In genomic region chr15:87477759-87478687, GRCh38 we compare ENCODE assay signal across 9 cellular contexts.
A peak's percentile ranks its signal among the peaks of the same experiment; 100 is the strongest.
DNase-seq lines count a peak whose midpoint lies in the region; ATAC-seq lines count a peak whose summit lies in the region.
"Had no signal": no experiment of that assay in that cellular context is flagged by ENCODE, and none has a peak within 500 bp of the region (broad histone marks: within the 10 kb centered on the region; RNA-seq: fewer than 3 reads in every experiment).

No MANE protein-coding gene starts in this region.

- peak; percentile 63 for ATAC-seq in esophagus mucosa
- no peak for ATAC-seq in activated naive CD8-positive, alpha-beta T cell treated with anti-CD3 and anti-CD28 coated beads, Interleukin-2, amount 50 U/mL, for 24 hours
- ATAC-seq in stimulated activated effector memory CD8-positive, alpha-beta T cell treated with anti-CD3 and anti-CD28 coated beads, Interleukin-12 subunit alpha, Interleukin-12 subunit beta, amount 100 ng/mL, for 72 hours = no peak
- ATAC-seq in GM21381 (IDR thresholded peaks at IDR 0.05; ENCODE audit: unreplicated experiment) = no peak

- H3K4me1 ChIP-seq in neuronal stem cell (ENCODE audit: control insufficient read depth in 2 of 2, insufficient read depth in 1 of 2, low read depth in 1 of 2, low read length in 2 of 2) = peaks cover 4 to 7% of the 10 kb centered on the region in 2 donors

- H4K91ac ChIP-seq in neuronal stem cell (ENCODE audit: low read depth, low read length, poor library complexity) = no peak overlapping the region

- no peak overlapping the region for H3K4me2 ChIP-seq in neuronal stem cell (ENCODE audit: insufficient read depth, low read length, poor library complexity, severe bottlenecking)

- H3K4me3 ChIP-seq in neuronal stem cell (ENCODE audit: low read length in 2 of 2) = no peak overlapping the region

- DNase-seq in ELR (ENCODE audit: low read depth) (peak; percentile 84), NCI-H748 (lab: John Stamatoyannopoulos, UW; ENCODE audit: unreplicated experiment) (peak; percentile 82), neuronal stem cell (ENCODE audit: low spot score) (peak; percentile 4)
- DNase-seq in activated naive CD8-positive, alpha-beta T cell treated with anti-CD3 and anti-CD28 coated beads, Interleukin-2, amount 50 U/mL, for 24 hours = no peak
- DNase-seq in stimulated activated effector memory CD8-positive, alpha-beta T cell treated with anti-CD3 and anti-CD28 coated beads, Interleukin-12 subunit alpha, Interleukin-12 subunit beta, amount 100 ng/mL, for 72 hours (ENCODE audit: low spot score in 2 of 2) = no peak
- no peak for DNase-seq in activated CD4-positive, alpha-beta T cell treated with anti-CD3 and anti-CD28 coated beads, Interleukin-2, amount 50 U/mL, for 48 hours

- H4K8ac ChIP-seq in neuronal stem cell (ENCODE audit: low read depth, low read length) = no peak overlapping the region

- no peaks in the 10 kb centered on the region for H3K36me3 ChIP-seq in neuronal stem cell (replicated peaks in 1 of 2; ENCODE audit: control insufficient read depth in 2 of 2, insufficient read depth in 2 of 2, low read length in 2 of 2)

- no peaks in the 10 kb centered on the region for H3K36me3 Mint-ChIP-seq in activated naive CD8-positive, alpha-beta T cell treated with anti-CD3 and anti-CD28 coated beads, Interleukin-2, amount 50 U/mL, for 24 hours (ENCODE audit: low read depth)
- H3K36me3 Mint-ChIP-seq in stimulated activated effector memory CD8-positive, alpha-beta T cell treated with anti-CD3 and anti-CD28 coated beads, Interleukin-12 subunit alpha, Interleukin-12 subunit beta, amount 100 ng/mL, for 72 hours = no peaks in the 10 kb centered on the region

- no peaks in the 10 kb centered on the region for H3K79me1 ChIP-seq in neuronal stem cell (ENCODE audit: low read depth, low read length)

- no CpG with 5 or more reads among the region's 8 CpGs for WGBS in neuronal stem cell (ENCODE audit: extremely low coverage in 2 of 2, insufficient read length in 2 of 2, insufficient replicate concordance in 1 of 2), 2 donors

- H2AK5ac ChIP-seq in neuronal stem cell (ENCODE audit: low read depth, low read length) = no peak overlapping the region

- H3K9ac ChIP-seq in neuronal stem cell (ENCODE audit: low read depth, low read length, poor library complexity) = no peak overlapping the region

- H3K23ac ChIP-seq in neuronal stem cell (ENCODE audit: low read depth, low read length, poor library complexity) = no peak overlapping the region

- no peak overlapping the region for H2BK15ac ChIP-seq in neuronal stem cell (ENCODE audit: low read length)

- no peaks in the 10 kb centered on the region for H3K9me3 Mint-ChIP-seq in activated naive CD8-positive, alpha-beta T cell treated with anti-CD3 and anti-CD28 coated beads, Interleukin-2, amount 50 U/mL, for 24 hours
- peaks cover 4% of the 10 kb centered on the region for H3K9me3 Mint-ChIP-seq in stimulated activated effector memory CD8-positive, alpha-beta T cell treated with anti-CD3 and anti-CD28 coated beads, Interleukin-12 subunit alpha, Interleukin-12 subunit beta, amount 100 ng/mL, for 72 hours

- H3K4ac ChIP-seq in neuronal stem cell (ENCODE audit: low read length) = no peak overlapping the region

- no peaks in the 10 kb centered on the region for H3K27me3 ChIP-seq in neuronal stem cell (ENCODE audit: control insufficient read depth in 3 of 3, insufficient read depth in 3 of 3, low read depth in 1 of 3, low read length in 3 of 3)

- no peak overlapping the region for H2BK12ac ChIP-seq in neuronal stem cell (ENCODE audit: low read length)

- H3K4me1 Mint-ChIP-seq in activated naive CD8-positive, alpha-beta T cell treated with anti-CD3 and anti-CD28 coated beads, Interleukin-2, amount 50 U/mL, for 24 hours = no peaks in the 10 kb centered on the region
- no peaks in the 10 kb centered on the region for H3K4me1 Mint-ChIP-seq in stimulated activated effector memory CD8-positive, alpha-beta T cell treated with anti-CD3 and anti-CD28 coated beads, Interleukin-12 subunit alpha, Interleukin-12 subunit beta, amount 100 ng/mL, for 72 hours

- no peak overlapping the region for H2BK120ac ChIP-seq in neuronal stem cell (ENCODE audit: low read depth, low read length)

- no peaks in the 10 kb centered on the region for H3K9me3 ChIP-seq in neuronal stem cell (replicated peaks in 1 of 2; ENCODE audit: control insufficient read depth in 2 of 2, insufficient read depth in 1 of 2, low read depth in 1 of 2, low read length in 2 of 2)

- H3K27ac ChIP-seq in neuronal stem cell (replicated peaks; ENCODE audit: low read length) = no peak overlapping the region

- no peak overlapping the region for H2BK5ac ChIP-seq in neuronal stem cell (ENCODE audit: low read length)

- no peak overlapping the region for H3K14ac ChIP-seq in neuronal stem cell (ENCODE audit: low read length)

- H2AFZ ChIP-seq in neuronal stem cell (ENCODE audit: low read length) = peak overlapping the region; percentile 89

- no peak overlapping the region for H3K27ac Mint-ChIP-seq in activated naive CD8-positive, alpha-beta T cell treated with anti-CD3 and anti-CD28 coated beads, Interleukin-2, amount 50 U/mL, for 24 hours
- H3K27ac Mint-ChIP-seq in stimulated activated effector memory CD8-positive, alpha-beta T cell treated with anti-CD3 and anti-CD28 coated beads, Interleukin-12 subunit alpha, Interleukin-12 subunit beta, amount 100 ng/mL, for 72 hours = no peak overlapping the region
- H3K27ac Mint-ChIP-seq: dendritic cell treated with granulocyte-macrophage colony-stimulating factor and Interleukin-4, amounts not matched to agents 40 ng/mL and 50 ng/mL, for 4 days had no signal

- no peak overlapping the region for H3K4me3 Mint-ChIP-seq in activated naive CD8-positive, alpha-beta T cell treated with anti-CD3 and anti-CD28 coated beads, Interleukin-2, amount 50 U/mL, for 24 hours
- H3K4me3 Mint-ChIP-seq in stimulated activated effector memory CD8-positive, alpha-beta T cell treated with anti-CD3 and anti-CD28 coated beads, Interleukin-12 subunit alpha, Interleukin-12 subunit beta, amount 100 ng/mL, for 72 hours = no peak overlapping the region
- H3K4me3 Mint-ChIP-seq: dendritic cell treated with granulocyte-macrophage colony-stimulating factor and Interleukin-4, amounts not matched to agents 40 ng/mL and 50 ng/mL, for 4 days had no signal

- H3K27me3 Mint-ChIP-seq in activated naive CD8-positive, alpha-beta T cell treated with anti-CD3 and anti-CD28 coated beads, Interleukin-2, amount 50 U/mL, for 24 hours = no peaks in the 10 kb centered on the region
- H3K27me3 Mint-ChIP-seq: dendritic cell treated with granulocyte-macrophage colony-stimulating factor and Interleukin-4, amounts not matched to agents 40 ng/mL and 50 ng/mL, for 4 days had no signal

- H3K18ac ChIP-seq in neuronal stem cell (ENCODE audit: low read length) = no peak overlapping the region

Comparison
In these comparisons a context has a peak if more than half of its experiments do, and no peak if none do; other contexts are left out.
1. DNase-seq: peak in ELR (single experiment), NCI-H748 (single experiment) and neuronal stem cell (single experiment); none in activated naive CD8-positive, alpha-beta T cell treated with anti-CD3 and anti-CD28 coated beads, Interleukin-2, amount 50 U/mL, for 24 hours (single experiment), stimulated activated effector memory CD8-positive, alpha-beta T cell treated with anti-CD3 and anti-CD28 coated beads, Interleukin-12 subunit alpha, Interleukin-12 subunit beta, amount 100 ng/mL, for 72 hours (0 of 2) and activated CD4-positive, alpha-beta T cell treated with anti-CD3 and anti-CD28 coated beads, Interleukin-2, amount 50 U/mL, for 48 hours (0 of 2).